In the genomic region with DNA sequence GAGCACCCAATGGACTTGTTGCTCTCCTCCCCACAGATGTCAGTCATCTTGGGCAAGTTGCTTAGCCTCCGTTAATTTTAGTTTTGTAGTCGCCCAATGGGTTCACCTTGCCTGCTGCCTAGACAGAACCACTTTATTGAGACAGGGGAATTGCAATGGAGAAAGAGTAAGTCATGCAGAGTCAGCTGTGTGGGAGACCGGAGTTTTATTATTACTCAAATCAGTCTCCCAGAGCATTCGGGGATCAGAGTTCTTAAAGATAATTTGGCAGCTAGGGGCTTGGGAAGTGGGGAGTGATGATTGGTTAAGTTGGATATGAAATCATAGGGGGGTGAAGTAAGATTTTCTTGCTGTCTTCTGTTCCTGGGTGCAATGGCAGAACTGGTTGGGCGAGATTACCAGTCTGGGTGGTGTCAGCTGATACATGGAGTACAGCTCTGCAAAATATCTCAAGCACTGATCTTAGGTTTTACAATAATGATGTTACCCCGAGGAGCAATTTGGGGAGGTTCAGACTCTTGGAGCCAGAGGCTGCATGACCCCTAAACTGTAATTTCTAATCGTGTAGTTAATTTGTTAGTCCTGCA, we compare ENCODE assay signal across 11 cellular contexts.
DNase-seq lines count a peak whose midpoint lies in the region; ATAC-seq lines count a peak whose summit lies in the region.
"Had no signal": no experiment of that assay in that cellular context is flagged by ENCODE, and none has a peak within 500 bp of the region (broad histone marks: within the 10 kb centered on the region; RNA-seq: fewer than 3 reads in every experiment).

No MANE protein-coding gene starts in this region.

- no peak for DNase-seq in activated T-cell treated with anti-CD3 and anti-CD28 coated beads, Interleukin-2, amount 50 U/mL, for 24 hours
- no peak for DNase-seq in activated T-cell treated with anti-CD3 and anti-CD28 coated beads, Interleukin-2, amount 50 U/mL, for 1 hour
- DNase-seq in SIG-M5 treated with dmso at 0.1 percent for 504 hours (lab: John Stamatoyannopoulos, UW; ENCODE audit: unreplicated experiment), result peak; percentile 79
- DNase-seq in effector memory CD8-positive, alpha-beta T cell, result no peak
- DNase-seq in stimulated activated naive CD8-positive, alpha-beta T cell treated with anti-CD3 and anti-CD28 coated beads, Interleukin-15, amount 100 ng/mL, for 72 hours, result peak; percentile 33 to 49
- no peak for DNase-seq in SHP77 (lab: John Stamatoyannopoulos, UW)
- DNase-seq in OCI-M2 (lab: John Stamatoyannopoulos, UW; ENCODE audit: unreplicated experiment), result no peak
- DNase-seq: ACHN, dermis blood vessel endothelial cell, hippocampal formation had no signal

- peaks cover 96% of the 10 kb centered on the region for H3K4me1 Mint-ChIP-seq in activated T-cell treated with anti-CD3 and anti-CD28 coated beads, Interleukin-2, amount 50 U/mL, for 24 hours (ENCODE audit: low read depth)
- peaks cover 82 to 92% of the 10 kb centered on the region in 2 donors for H3K4me1 Mint-ChIP-seq in effector memory CD8-positive, alpha-beta T cell (ENCODE audit: low read depth in 2 of 2)
- peaks cover 98% of the 10 kb centered on the region for H3K4me1 Mint-ChIP-seq in stimulated activated naive CD8-positive, alpha-beta T cell treated with anti-CD3 and anti-CD28 coated beads, Interleukin-15, amount 100 ng/mL, for 72 hours

- H3K36me3 Mint-ChIP-seq in activated T-cell treated with anti-CD3 and anti-CD28 coated beads, Interleukin-2, amount 50 U/mL, for 24 hours (ENCODE audit: low read depth), result peaks cover 96% of the 10 kb centered on the region
- peaks cover 77% of the 10 kb centered on the region for H3K36me3 Mint-ChIP-seq in effector memory CD8-positive, alpha-beta T cell (ENCODE audit: insufficient read depth)

- no peak for ATAC-seq in effector memory CD8-positive, alpha-beta T cell (replicated peaks)
- ATAC-seq in stimulated activated naive CD8-positive, alpha-beta T cell treated with anti-CD3 and anti-CD28 coated beads, Interleukin-15, amount 100 ng/mL, for 72 hours, result no peak
- no peak for ATAC-seq in HG02885 (IDR thresholded peaks at IDR 0.05; ENCODE audit: poor library complexity, unreplicated experiment)

- H3K27me3 Mint-ChIP-seq in activated T-cell treated with anti-CD3 and anti-CD28 coated beads, Interleukin-2, amount 50 U/mL, for 24 hours, result no peaks in the 10 kb centered on the region
- no peaks in the 10 kb centered on the region for H3K27me3 Mint-ChIP-seq in effector memory CD8-positive, alpha-beta T cell
- H3K27me3 Mint-ChIP-seq in stimulated activated naive CD8-positive, alpha-beta T cell treated with anti-CD3 and anti-CD28 coated beads, Interleukin-15, amount 100 ng/mL, for 72 hours, result no peaks in the 10 kb centered on the region

- H3K27ac Mint-ChIP-seq in activated T-cell treated with anti-CD3 and anti-CD28 coated beads, Interleukin-2, amount 50 U/mL, for 24 hours, result peak overlapping the region; percentile 92
- H3K27ac Mint-ChIP-seq in effector memory CD8-positive, alpha-beta T cell, result peak overlapping the region; percentile 96 to 100
- H3K27ac Mint-ChIP-seq in stimulated activated naive CD8-positive, alpha-beta T cell treated with anti-CD3 and anti-CD28 coated beads, Interleukin-15, amount 100 ng/mL, for 72 hours, result peak overlapping the region; percentile 95 to 97

- no peaks in the 10 kb centered on the region for H3K9me3 Mint-ChIP-seq in activated T-cell treated with anti-CD3 and anti-CD28 coated beads, Interleukin-2, amount 50 U/mL, for 24 hours
- peaks cover 0 to 7% of the 10 kb centered on the region in 2 donors for H3K9me3 Mint-ChIP-seq in effector memory CD8-positive, alpha-beta T cell
- no peaks in the 10 kb centered on the region for H3K9me3 Mint-ChIP-seq in stimulated activated naive CD8-positive, alpha-beta T cell treated with anti-CD3 and anti-CD28 coated beads, Interleukin-15, amount 100 ng/mL, for 72 hours

- peak overlapping the region; percentile 67 for H3K4me3 Mint-ChIP-seq in activated T-cell treated with anti-CD3 and anti-CD28 coated beads, Interleukin-2, amount 50 U/mL, for 24 hours
- H3K4me3 Mint-ChIP-seq in effector memory CD8-positive, alpha-beta T cell, result peak overlapping the region; percentile 84 to 86
- H3K4me3 Mint-ChIP-seq in stimulated activated naive CD8-positive, alpha-beta T cell treated with anti-CD3 and anti-CD28 coated beads, Interleukin-15, amount 100 ng/mL, for 72 hours, result peak overlapping the region; percentile 65 to 86

Comparison
In these comparisons a context has a peak if more than half of its experiments do, and no peak if none do; other contexts are left out.
1. DNase-seq: peak in SIG-M5 treated with dmso at 0.1 percent for 504 hours (single experiment) and stimulated activated naive CD8-positive, alpha-beta T cell treated with anti-CD3 and anti-CD28 coated beads, Interleukin-15, amount 100 ng/mL, for 72 hours (2 of 2); none in activated T-cell treated with anti-CD3 and anti-CD28 coated beads, Interleukin-2, amount 50 U/mL, for 24 hours (single experiment), activated T-cell treated with anti-CD3 and anti-CD28 coated beads, Interleukin-2, amount 50 U/mL, for 1 hour (single experiment), effector memory CD8-positive, alpha-beta T cell (0 of 3), SHP77 (0 of 2) and OCI-M2 (single experiment).
2. Peak in every context shown above with its lines, with median percentiles within 50 percentile points of each other: H3K27ac Mint-ChIP-seq and H3K4me3 Mint-ChIP-seq.